Comparison of ENCODE assay signal across 12 cellular contexts in genomic region chr1:232127190-232127589, GRCh38.
A peak's percentile ranks its signal among the peaks of the same experiment; 100 is the strongest.
DNase-seq lines count a peak whose midpoint lies in the region; ATAC-seq and TF ChIP-seq lines count a peak whose summit lies in the region.
"Had no signal": no experiment of that assay in that cellular context is flagged by ENCODE, and none has a peak within 500 bp of the region (broad histone marks: within the 10 kb centered on the region; RNA-seq: fewer than 3 reads in every experiment).

No MANE protein-coding gene starts in this region.

- no peak overlapping the region for H3K9ac ChIP-seq in smooth muscle cell (ENCODE audit: low read depth)

- no peaks in the 10 kb centered on the region for H3K79me2 ChIP-seq in smooth muscle cell (ENCODE audit: low read depth)

- H3K36me3 Mint-ChIP-seq in activated CD8-positive, alpha-beta T cell treated with anti-CD3 and anti-CD28 coated beads for 36 hours (ENCODE audit: low read depth), result no peaks in the 10 kb centered on the region
- no peaks in the 10 kb centered on the region for H3K36me3 Mint-ChIP-seq in activated CD8-positive, alpha-beta T cell treated with anti-CD3 and anti-CD28 coated beads, Interleukin-2, amount 10 ng/mL, durations not matched to agents 7 days and 5 days (ENCODE audit: low read depth)
- peaks cover 3% of the 10 kb centered on the region for H3K36me3 Mint-ChIP-seq in CD4-positive, alpha-beta T cell (ENCODE audit: low read depth)
- H3K36me3 Mint-ChIP-seq: naive thymus-derived CD4-positive, alpha-beta T cell had no signal

- H3K9me3 ChIP-seq in smooth muscle cell (replicated peaks; ENCODE audit: low read depth), result no peaks in the 10 kb centered on the region
- H3K9me3 ChIP-seq in CD4-positive, alpha-beta T cell (ENCODE audit: control insufficient read depth, low read length), result no peaks in the 10 kb centered on the region

- intact Hi-C loops in activated CD8-positive, alpha-beta T cell treated with anti-CD3 and anti-CD28 coated beads for 36 hours (cut with micrococcal nuclease), result no loop called here
- intact Hi-C loops in CD4-positive, alpha-beta T cell (cut with DNase I, micrococcal nuclease), result no loop called here

- no peak overlapping the region for H3K4me3 Mint-ChIP-seq in activated CD8-positive, alpha-beta T cell treated with anti-CD3 and anti-CD28 coated beads for 36 hours
- H3K4me3 Mint-ChIP-seq in activated CD8-positive, alpha-beta T cell treated with anti-CD3 and anti-CD28 coated beads, Interleukin-2, amount 10 ng/mL, durations not matched to agents 7 days and 5 days, result no peak overlapping the region
- H3K4me3 Mint-ChIP-seq in CD4-positive, alpha-beta T cell, result no peak overlapping the region
- H3K4me3 Mint-ChIP-seq: activated T-cell treated with anti-CD3 and anti-CD28 coated beads, Interleukin-2, amount 50 U/mL, for 24 hours; B cell; naive thymus-derived CD4-positive, alpha-beta T cell had no signal

- H3K27me3 ChIP-seq in smooth muscle cell (ENCODE audit: low read depth), result no peaks in the 10 kb centered on the region
- H3K27me3 ChIP-seq in CD4-positive, alpha-beta T cell (ENCODE audit: control insufficient read depth, insufficient read depth, low read length), result peaks cover 7% of the 10 kb centered on the region

- H3K36me3 ChIP-seq in smooth muscle cell (ENCODE audit: low read depth), result no peaks in the 10 kb centered on the region

- H2AFZ ChIP-seq in smooth muscle cell (ENCODE audit: low read depth), result no peak overlapping the region

- no peaks in the 10 kb centered on the region for H4K20me1 ChIP-seq in smooth muscle cell (ENCODE audit: low read depth)

- no peaks in the 10 kb centered on the region for H3K9me3 Mint-ChIP-seq in activated CD8-positive, alpha-beta T cell treated with anti-CD3 and anti-CD28 coated beads for 36 hours
- no peaks in the 10 kb centered on the region for H3K9me3 Mint-ChIP-seq in activated CD8-positive, alpha-beta T cell treated with anti-CD3 and anti-CD28 coated beads, Interleukin-2, amount 10 ng/mL, durations not matched to agents 7 days and 5 days (ENCODE audit: insufficient read depth)
- H3K9me3 Mint-ChIP-seq in CD4-positive, alpha-beta T cell, result peaks cover 4% of the 10 kb centered on the region

- H3K27ac ChIP-seq in smooth muscle cell (ENCODE audit: low read depth), result peak overlapping the region; percentile 69
- H3K27ac ChIP-seq in CD4-positive, alpha-beta T cell (ENCODE audit: low read depth, low read length), result no peak overlapping the region

- H3K4me1 Mint-ChIP-seq in activated CD8-positive, alpha-beta T cell treated with anti-CD3 and anti-CD28 coated beads for 36 hours (ENCODE audit: low read depth), result peaks cover 8% of the 10 kb centered on the region
- H3K4me1 Mint-ChIP-seq in activated CD8-positive, alpha-beta T cell treated with anti-CD3 and anti-CD28 coated beads, Interleukin-2, amount 10 ng/mL, durations not matched to agents 7 days and 5 days (ENCODE audit: low read depth), result no peaks in the 10 kb centered on the region
- H3K4me1 Mint-ChIP-seq in CD4-positive, alpha-beta T cell (ENCODE audit: low read depth), result peaks cover 6% of the 10 kb centered on the region
- H3K4me1 Mint-ChIP-seq: B cell had no signal

- 41% methylated on average over 2 of the region's 2 CpGs for WGBS in smooth muscle cell (ENCODE audit: low lambda C conversion rate)

- peak overlapping the region; percentile 64 for H3K4me2 ChIP-seq in smooth muscle cell

- H3K27ac Mint-ChIP-seq in activated CD8-positive, alpha-beta T cell treated with anti-CD3 and anti-CD28 coated beads for 36 hours, result no peak overlapping the region
- no peak overlapping the region for H3K27ac Mint-ChIP-seq in activated CD8-positive, alpha-beta T cell treated with anti-CD3 and anti-CD28 coated beads, Interleukin-2, amount 10 ng/mL, durations not matched to agents 7 days and 5 days
- H3K27ac Mint-ChIP-seq in CD4-positive, alpha-beta T cell, result no peak overlapping the region
- H3K27ac Mint-ChIP-seq: activated T-cell treated with anti-CD3 and anti-CD28 coated beads, Interleukin-2, amount 50 U/mL, for 24 hours; B cell; naive thymus-derived CD4-positive, alpha-beta T cell had no signal

- H3K4me1 ChIP-seq in smooth muscle cell (ENCODE audit: low read depth), result peaks cover 28% of the 10 kb centered on the region

- CTCF ChIA-PET in activated CD8-positive, alpha-beta T cell treated with anti-CD3 and anti-CD28 coated beads for 36 hours (lab: Charles Lee), result interaction anchor here (1.3 kb wide), 1 partner anchor 84 kb away, joined by 4 read pairs; no protein-coding TSS in a partner anchor
- CTCF ChIA-PET in activated CD8-positive, alpha-beta T cell treated with anti-CD3 and anti-CD28 coated beads, Interleukin-2, amount 10 ng/mL, durations not matched to agents 7 days and 5 days (lab: Charles Lee), result no interaction called here
- CTCF ChIA-PET in CD4-positive, alpha-beta T cell (lab: Charles Lee), result no interaction called here

- POLR2A ChIA-PET in activated CD8-positive, alpha-beta T cell treated with anti-CD3 and anti-CD28 coated beads for 36 hours (lab: Charles Lee), result no interaction called here
- POLR2A ChIA-PET in activated CD8-positive, alpha-beta T cell treated with anti-CD3 and anti-CD28 coated beads, Interleukin-2, amount 10 ng/mL, durations not matched to agents 7 days and 5 days (lab: Charles Lee), result no interaction called here
- POLR2A ChIA-PET in CD4-positive, alpha-beta T cell (lab: Charles Lee), result interaction anchor here (0.6 kb wide), 1 partner anchor 472 kb away, joined by 3 read pairs; no protein-coding TSS in a partner anchor

- H3K27me3 Mint-ChIP-seq in activated CD8-positive, alpha-beta T cell treated with anti-CD3 and anti-CD28 coated beads for 36 hours, result peaks cover 14% of the 10 kb centered on the region
- H3K27me3 Mint-ChIP-seq in activated CD8-positive, alpha-beta T cell treated with anti-CD3 and anti-CD28 coated beads, Interleukin-2, amount 10 ng/mL, durations not matched to agents 7 days and 5 days (ENCODE audit: low read depth), result peaks cover 7% of the 10 kb centered on the region
- peaks cover 11% of the 10 kb centered on the region for H3K27me3 Mint-ChIP-seq in CD4-positive, alpha-beta T cell

- peak; percentile 30 for ATAC-seq in activated CD8-positive, alpha-beta T cell treated with anti-CD3 and anti-CD28 coated beads for 36 hours
- no peak for ATAC-seq in activated CD8-positive, alpha-beta T cell treated with anti-CD3 and anti-CD28 coated beads, Interleukin-2, amount 10 ng/mL, durations not matched to agents 7 days and 5 days
- ATAC-seq in esophagus mucosa (peak; percentile 77), GM21576 (IDR thresholded peaks at IDR 0.05; ENCODE audit: unreplicated experiment) (no peak), HG03108 (IDR thresholded peaks at IDR 0.05; ENCODE audit: unreplicated experiment) (no peak)
- ATAC-seq in CD4-positive, alpha-beta T cell (ENCODE audit: poor library complexity), result no peak
- ATAC-seq: naive thymus-derived CD4-positive, alpha-beta T cell had no signal

- no peaks in the 10 kb centered on the region for H3F3A ChIP-seq in smooth muscle cell (ENCODE audit: low read depth)

- no peak overlapping the region for H3K4me3 ChIP-seq in smooth muscle cell

- TF ChIP-seq CTCF in activated CD8-positive, alpha-beta T cell treated with anti-CD3 and anti-CD28 coated beads for 36 hours (IDR thresholded peaks at IDR 0.05), result no peak
- no peak for TF ChIP-seq CTCF in smooth muscle cell (IDR thresholded peaks at IDR 0.05; ENCODE audit: borderline replicate concordance, insufficient read depth, poor library complexity, severe bottlenecking)
- TF ChIP-seq CTCF in CD4-positive, alpha-beta T cell (IDR thresholded peaks at IDR 0.05), result no peak

- no peak for DNase-seq in activated CD8-positive, alpha-beta T cell treated with anti-CD3 and anti-CD28 coated beads for 36 hours
- DNase-seq in activated CD8-positive, alpha-beta T cell treated with anti-CD3 and anti-CD28 coated beads, Interleukin-2, amount 10 ng/mL, durations not matched to agents 7 days and 5 days, result no peak
- peak; percentile 24 for DNase-seq in OCI-M1 (lab: John Stamatoyannopoulos, UW)
- DNase-seq in smooth muscle cell (lab: John Stamatoyannopoulos, UW; ENCODE audit: unreplicated experiment), result no peak
- no peak for DNase-seq in CD4-positive, alpha-beta T cell
- DNase-seq: activated T-cell treated with anti-CD3 and anti-CD28 coated beads, Interleukin-2, amount 50 U/mL, for 24 hours; naive thymus-derived CD4-positive, alpha-beta T cell; NCI-H526 had no signal

Comparison
In these comparisons a context has a peak if more than half of its experiments do, and no peak if none do; other contexts are left out.
1. ATAC-seq: peak in activated CD8-positive, alpha-beta T cell treated with anti-CD3 and anti-CD28 coated beads for 36 hours (single experiment) and esophagus mucosa (single experiment); none in activated CD8-positive, alpha-beta T cell treated with anti-CD3 and anti-CD28 coated beads, Interleukin-2, amount 10 ng/mL, durations not matched to agents 7 days and 5 days (single experiment), CD4-positive, alpha-beta T cell (single experiment), GM21576 (single experiment) and HG03108 (single experiment).